ENCODE assay signal across 27 cellular contexts in genomic region chr5:140325486-140325885, GRCh38. TPM values are rescaled to one million over a fixed set of nuclear protein-coding genes. Genes with fewer than 3 reads are reported as not detected.
"Had no signal": no experiment of that assay in that cellular context is flagged by ENCODE, and none has a peak within 500 bp of the region (broad histone marks: within the 10 kb centered on the region; RNA-seq: fewer than 3 reads in every experiment).

No MANE protein-coding gene starts in this region.

- H3K27ac ChIP-seq: cardiac muscle cell, gastrocnemius medialis, tibial artery, upper lobe of right lung had no signal

- H3K27me3 ChIP-seq: cardiac muscle cell, dorsolateral prefrontal cortex, gastrocnemius medialis, stomach, tibial artery, upper lobe of right lung had no signal

- H3K36me3 ChIP-seq: cardiac muscle cell, gastrocnemius medialis, stomach, tibial artery, upper lobe of right lung had no signal

- FAIRE-seq: keratinocyte had no signal

- H3K4me3 ChIP-seq: cardiac muscle cell, coronary artery, dorsolateral prefrontal cortex, gastrocnemius medialis, skin epidermis, stomach, tibial artery, upper lobe of right lung had no signal

- DNase-seq: activated CD4-positive, alpha-beta T cell treated with anti-CD3 and anti-CD28 coated beads for 4 hours; activated CD4-positive, alpha-beta T cell treated with anti-CD3 and anti-CD28 coated beads, Interleukin-2, amount 50 U/mL, for 4 hours; activated naive CD4-positive, alpha-beta T cell; activated T-cell treated with anti-CD3 and anti-CD28 coated beads for 4 hours; activated T-cell treated with anti-CD3 and anti-CD28 coated beads, Interleukin-2, amount 50 U/mL, for 72 hours; anterior cingulate cortex; cerebellar nuclear complex; dorsolateral prefrontal cortex; effector memory CD4-positive, alpha-beta T cell; gastrocnemius medialis; glutamatergic neuron; left cardiac atrium; naive thymus-derived CD8-positive, alpha-beta T cell; posterior cingulate gyrus; right cardiac atrium; stimulated activated CD4-positive, alpha-beta T cell treated with anti-CD3 and anti-CD28 coated beads, Interleukin-4, amount 100 ng/mL, for 4 hours; stimulated activated naive B cell treated with anti-CD40 and anti-IgM and Interleukin-4, amounts not matched to agents 10 μg/mL and 1 μg/mL and 100 μg/mL, for 72 hours; stomach; tibial artery; upper lobe of right lung had no signal

- H3K9me3 ChIP-seq: gastrocnemius medialis, stomach, tibial artery, upper lobe of right lung had no signal

- ATAC-seq: activated naive CD4-positive, alpha-beta T cell treated with anti-CD3 and anti-CD28 coated beads, Interleukin-2, amount 50 U/mL, for 72 hours; activated T-cell treated with anti-CD3 and anti-CD28 coated beads, Interleukin-2, amount 50 U/mL, for 72 hours; gastrocnemius medialis; naive thymus-derived CD8-positive, alpha-beta T cell; stimulated activated naive B cell treated with anti-CD40 and anti-IgM and Interleukin-4, amounts not matched to agents 10 μg/mL and 1 μg/mL and 100 μg/mL, for 72 hours had no signal

RNA-seq across cellular contexts. Expression of gene SLC4A9, which starts 34.5 kb away (rescaled TPM):
- total RNA-seq: cardiac muscle cell; epithelial cell of proximal tubule; gastrocnemius medialis; liver; naive thymus-derived CD8-positive, alpha-beta T cell; stomach had no signal
- polyA plus RNA-seq: cardiac muscle cell; liver; naive thymus-derived CD8-positive, alpha-beta T cell had no signal
